In genomic region chr3:170357176-170357919, GRCh38 we compare ENCODE assay signal across 8 cellular contexts. TPM values are rescaled to one million over a fixed set of nuclear protein-coding genes. Genes with fewer than 3 reads are reported as not detected.
A peak's percentile ranks its signal among the peaks of the same experiment; 100 is the strongest.
DNase-seq lines count a peak whose midpoint lies in the region; TF ChIP-seq lines count a peak whose summit lies in the region.

SKIL (plus strand) TSS chr3:170357715; CDS start chr3:170360332, 2,617 bp downstream.

- TF ChIP-seq EP300 in stomach (IDR thresholded peaks at IDR 0.05): no peak

- H3K79me2 ChIP-seq in MM.1S (ENCODE audit: low read length): peaks cover 42% of the 10 kb centered on the region

- peaks cover 2% of the 10 kb centered on the region for H3K36me3 Mint-ChIP-seq in neural crest cell (ENCODE audit: low read depth)

- H3K4me1 ChIP-seq in ES-I3 (ENCODE audit: insufficient read depth, low read length): peaks cover 26% of the 10 kb centered on the region
- peaks cover 32% of the 10 kb centered on the region for H3K4me1 ChIP-seq in MM.1S (ENCODE audit: low read length)
- H3K4me1 ChIP-seq in stomach: peaks cover 31 to 58% (median 56%) of the 10 kb centered on the region in 4 donors

- H3K4me2 ChIP-seq in MM.1S (ENCODE audit: low read depth, low read length): peak within 1 kb of the TSS; percentile 81

- DNase-seq in HCEC 1CT (peak; percentile 96), MM.1S (peak; percentile 99), SIG-M5 (lab: John Stamatoyannopoulos, UW) (peak; percentile 21), activated gamma-delta T cell (lab: John Stamatoyannopoulos, UW) (peak; percentile 98), fibroblast of the conjunctiva (ENCODE audit: low read depth) (peak; percentile 90), neural crest cell (ENCODE audit: low read depth, low spot score) (peak; percentile 85), stomach (peak; percentile 99)

- H3K9me3 ChIP-seq in ES-I3 (ENCODE audit: control insufficient read depth, insufficient read depth, low read length): no peaks in the 10 kb centered on the region
- H3K9me3 ChIP-seq in MM.1S (replicated peaks; ENCODE audit: insufficient read depth, low read length): no peaks in the 10 kb centered on the region
- H3K9me3 ChIP-seq in stomach: no peaks in the 10 kb centered on the region

- intact Hi-C loops in stomach (cut with DNase I; ENCODE audit: low total_unique reads): no loop called here

- H3K36me3 ChIP-seq in ES-I3 (ENCODE audit: insufficient read depth, low read length): peaks cover 12% of the 10 kb centered on the region; the same call in 1 of the 2 replicates
- no peaks in the 10 kb centered on the region; the same call in 1 of the 2 replicates for H3K36me3 ChIP-seq in MM.1S (replicated peaks; ENCODE audit: insufficient read depth, low read length)
- no peaks in the 10 kb centered on the region for H3K36me3 ChIP-seq in stomach

- peak within 1 kb of the TSS; percentile 98 for H3K27ac Mint-ChIP-seq in neural crest cell (ENCODE audit: unreplicated experiment)

- H3K4me3 ChIP-seq in MM.1S (ENCODE audit: low read length): peak within 1 kb of the TSS; percentile 75
- peak within 1 kb of the TSS; percentile 71 to 99 (median 93) for H3K4me3 ChIP-seq in stomach

- TF ChIP-seq CTCF in MM.1S (IDR thresholded peaks at IDR 0.05; ENCODE audit: low read length): no peak
- peak; percentile 14 for TF ChIP-seq CTCF in neural crest cell (conservative IDR thresholded peaks at IDR 0.05)
- TF ChIP-seq CTCF in stomach (IDR thresholded peaks at IDR 0.05): peak in 1 of 7 experiments; percentile 7

- H3K27me3 Mint-ChIP-seq in neural crest cell (ENCODE audit: low read depth): peaks cover 5% of the 10 kb centered on the region

- no peaks in the 10 kb centered on the region for H3K9me2 ChIP-seq in MM.1S (replicated peaks; ENCODE audit: insufficient read depth, low read length)

- peak within 1 kb of the TSS; percentile 88 for H3K9ac ChIP-seq in ES-I3 (ENCODE audit: low read depth, low read length)
- peak within 1 kb of the TSS; percentile 92 for H3K9ac ChIP-seq in MM.1S (ENCODE audit: low read length)

- H3K4me3 Mint-ChIP-seq in neural crest cell: peak within 1 kb of the TSS; percentile 91

- peaks cover 44% of the 10 kb centered on the region for H3K4me1 Mint-ChIP-seq in neural crest cell

- H3K27ac ChIP-seq in MM.1S (ENCODE audit: low read length) (peak within 1 kb of the TSS; percentile 92), stomach (peak within 1 kb of the TSS; percentile 96 to 100 (median 100))

- H2AFZ ChIP-seq in MM.1S (ENCODE audit: low read length): peak within 1 kb of the TSS; percentile 73

- H3K27me3 ChIP-seq in MM.1S (replicated peaks; ENCODE audit: insufficient read depth, low read length): no peaks in the 10 kb centered on the region
- H3K27me3 ChIP-seq in stomach: no peaks in the 10 kb centered on the region

- TF ChIP-seq POLR2A in stomach (IDR thresholded peaks at IDR 0.05): no peak

- H4K20me1 ChIP-seq in MM.1S (ENCODE audit: insufficient read depth, low read length): no peaks in the 10 kb centered on the region

- no peaks in the 10 kb centered on the region for H3K9me3 Mint-ChIP-seq in neural crest cell

- WGBS in stomach, 5 donors: 0 to 1% (median 0%) methylated on average over 19 to 99 of the region's 110 CpGs

- peaks cover 22% of the 10 kb centered on the region for H3F3A ChIP-seq in MM.1S (ENCODE audit: insufficient read depth, low read length)

RNA-seq across cellular contexts. Expression of gene SKIL, which starts in this region (rescaled TPM):
- 17.7 and 18.0 TPM in 2 replicates for total RNA-seq in neural crest cell
- 100 to 1,000 TPM in 1 of 5 donors, 10 to 100 TPM in 4; 33.6 to 107 (median 51.8) TPM for total RNA-seq in stomach
- polyA plus RNA-seq in stomach: 10 to 100 TPM in 1 of 3 donors, 1 to 10 TPM in 2; 6.3 to 12.8 (median 9.8) TPM

Comparison
In these comparisons a context has a peak if more than half of its experiments do, and no peak if none do; other contexts are left out.
1. Peak in every context shown above with its lines: DNase-seq, H3K4me3 ChIP-seq and H3K27ac ChIP-seq.
2. DNase-seq: peak in every context shown above with its lines; median percentile 99 in MM.1S; 99 in stomach; 98 in activated gamma-delta T cell; 96 in HCEC 1CT; 90 in fibroblast of the conjunctiva; 85 in neural crest cell; 21 in SIG-M5.